17 cellular contexts compared by ENCODE assay signal in genomic region chr14:31930493-31931225, GRCh38.
DNase-seq lines count a peak whose midpoint lies in the region; ATAC-seq and TF ChIP-seq lines count a peak whose summit lies in the region.
"Had no signal": no experiment of that assay in that cellular context is flagged by ENCODE, and none has a peak within 500 bp of the region (broad histone marks: within the 10 kb centered on the region; RNA-seq: fewer than 3 reads in every experiment).

No MANE protein-coding gene starts in this region.

- DNase-seq in left ventricle myocardium inferior (no peak), Right ventricle myocardium superior (no peak), RKO (ENCODE audit: low spot score) (peak; percentile 33), foreskin keratinocyte (peak; percentile 35 to 64), MV-4-11 (lab: John Stamatoyannopoulos, UW) (no peak), Right ventricle myocardium inferior (ENCODE audit: missing footprints) (no peak), activated gamma-delta T cell (lab: John Stamatoyannopoulos, UW) (no peak)
- DNase-seq: activated T-cell treated with anti-CD3 and anti-CD28 coated beads for 4 hours, amygdala, DMS79, hypothalamus, NCI-H1436, NCI-H526, occipital lobe, SHP77 treated with DMSO at 0.1 percent for 48 hours had no signal

- ATAC-seq in Right ventricle myocardium superior (ENCODE audit: poor library complexity), result no peak
- ATAC-seq in foreskin keratinocyte, result peak; percentile 54
- no peak for ATAC-seq in HG02642 (IDR thresholded peaks at IDR 0.05; ENCODE audit: poor library complexity, unreplicated experiment)
- ATAC-seq in Right ventricle myocardium inferior, result no peak
- ATAC-seq: GM23338 had no signal

- H3K27me3 ChIP-seq in left ventricle myocardium inferior (ENCODE audit: low read depth), result no peaks in the 10 kb centered on the region
- H3K27me3 ChIP-seq in foreskin keratinocyte, result no peaks in the 10 kb centered on the region

- H3K27ac ChIP-seq in left ventricle myocardium inferior (replicated peaks), result peak overlapping the region; percentile 20
- H3K27ac ChIP-seq in foreskin keratinocyte, result no peak overlapping the region

- H3K4me1 ChIP-seq in left ventricle myocardium inferior (peaks cover 63% of the 10 kb centered on the region), foreskin keratinocyte (peaks cover 41% of the 10 kb centered on the region)

- H3K36me3 ChIP-seq in left ventricle myocardium inferior, result no peaks in the 10 kb centered on the region

- no peak overlapping the region for H3K4me3 ChIP-seq in left ventricle myocardium inferior
- H3K4me3 ChIP-seq: GM23338 had no signal

- intact Hi-C loops in left ventricle myocardium inferior (cut with micrococcal nuclease), result loop anchor here (10.0 kb wide), 1 partner anchor 324 kb away; no protein-coding TSS in a partner anchor
- intact Hi-C loops in Right ventricle myocardium superior (cut with DNase I), result loop anchor here (10.0 kb wide), 2 partner anchors 144 to 534 kb away; partner anchors contain the start of gene ARHGAP5
- intact Hi-C loops in Right ventricle myocardium inferior (cut with DNase I), result loop anchor here (5.0 kb wide), 1 partner anchor 537 kb away; no protein-coding TSS in a partner anchor

- TF ChIP-seq CTCF in left ventricle myocardium inferior (IDR thresholded peaks at IDR 0.05; ENCODE audit: borderline replicate concordance) (no peak), foreskin keratinocyte (conservative IDR thresholded peaks at IDR 0.05) (no peak)

- H3K9me3 ChIP-seq in left ventricle myocardium inferior (replicated peaks), result no peaks in the 10 kb centered on the region

Comparison
In these comparisons a context has a peak if more than half of its experiments do, and no peak if none do; other contexts are left out.
1. DNase-seq: peak in RKO (single experiment) and foreskin keratinocyte (2 of 2); none in left ventricle myocardium inferior (single experiment), Right ventricle myocardium superior (single experiment), MV-4-11 (single experiment), Right ventricle myocardium inferior (single experiment) and activated gamma-delta T cell (single experiment).